ENCODE assay signal across 21 cellular contexts in the genomic region with DNA sequence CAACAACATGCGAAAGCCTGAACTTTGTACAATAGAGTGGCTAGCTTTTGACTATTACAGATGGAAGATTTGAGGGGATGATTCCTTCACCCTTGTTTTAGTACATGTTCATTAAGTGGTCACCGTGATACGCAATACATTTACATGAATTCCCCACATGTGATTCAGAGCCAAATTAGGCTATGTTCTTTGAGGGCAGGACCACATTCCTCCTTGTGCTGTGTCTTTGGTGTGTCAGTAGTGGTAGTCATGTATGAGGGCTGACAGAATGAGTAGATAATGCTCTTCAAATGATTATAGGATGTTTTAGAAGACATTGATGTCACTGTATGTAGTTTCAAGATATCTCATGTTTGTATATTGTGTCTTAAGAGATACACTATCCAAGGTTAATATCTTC. TPM values are rescaled to one million over a fixed set of nuclear protein-coding genes. Genes with fewer than 3 reads are reported as not detected.
"Had no signal": no experiment of that assay in that cellular context is flagged by ENCODE, and none has a peak within 500 bp of the region (broad histone marks: within the 10 kb centered on the region; RNA-seq: fewer than 3 reads in every experiment).

No MANE protein-coding gene starts in this region.

- DNase-seq: activated CD4-positive, alpha-beta T cell treated with anti-CD3 and anti-CD28 coated beads, Interleukin-2, amount 10 ng/mL, durations not matched to agents 7 days and 5 days; activated CD4-positive, CD25-positive, alpha-beta regulatory T cell treated with anti-CD3 and anti-CD28 coated beads, Interleukin-2, amount 50 U/mL, for 72 hours; activated CD8-positive, alpha-beta memory T cell treated with anti-CD3 and anti-CD28 coated beads, Interleukin-2, amount 10 ng/mL, durations not matched to agents 7 days and 5 days; activated CD8-positive, alpha-beta T cell treated with anti-CD3 and anti-CD28 coated beads for 36 hours; activated gamma-delta T cell treated with Interleukin-2 at 50 U/mL for 16 hours; activated T-cell treated with anti-CD3 and anti-CD28 coated beads for 4 hours; anterior cingulate cortex; body of pancreas; esophagus squamous epithelium; foreskin melanocyte; hypothalamus; left cardiac atrium; mesenchymal stem cell; nephron progenitor cell; right cardiac atrium; stimulated activated CD4-positive, alpha-beta T cell treated with anti-CD3 and anti-CD28 coated beads, Interleukin-1b, Interleukin-23, amount 100 ng/mL, for 48 hours; substantia nigra; tibial artery had no signal

- H3K27me3 ChIP-seq: body of pancreas, esophagus squamous epithelium, tibial artery had no signal

- H3K4me3 ChIP-seq: body of pancreas, esophagus squamous epithelium, skin epidermis, tibial artery had no signal

- H2AFZ ChIP-seq: parathyroid adenoma had no signal

- H3K27ac ChIP-seq: body of pancreas, esophagus squamous epithelium, parathyroid adenoma, VCaP had no signal

- H3K9me3 ChIP-seq: body of pancreas, esophagus squamous epithelium, tibial artery had no signal

- ATAC-seq: activated CD8-positive, alpha-beta memory T cell treated with anti-CD3 and anti-CD28 coated beads, Interleukin-2, amount 10 ng/mL, durations not matched to agents 7 days and 5 days; activated CD8-positive, alpha-beta T cell treated with anti-CD3 and anti-CD28 coated beads for 36 hours; body of pancreas; left cardiac atrium; right cardiac atrium had no signal

- H3K9ac ChIP-seq: parathyroid adenoma had no signal

- H3K36me3 ChIP-seq: esophagus squamous epithelium, tibial artery had no signal

RNA-seq across cellular contexts. Expression of a gene that starts 12.1 kb away (rescaled TPM):
- total RNA-seq: activated CD4-positive, alpha-beta T cell treated with anti-CD3 and anti-CD28 coated beads, Interleukin-2, amount 10 ng/mL, durations not matched to agents 7 days and 5 days; activated CD8-positive, alpha-beta T cell treated with anti-CD3 and anti-CD28 coated beads for 36 hours had no signal
